ENCODE assay signal across 11 cellular contexts in genomic region chr13:82593239-82593638, GRCh38.
"Had no signal": no experiment of that assay in that cellular context is flagged by ENCODE, and none has a peak within 500 bp of the region (broad histone marks: within the 10 kb centered on the region; RNA-seq: fewer than 3 reads in every experiment).

No MANE protein-coding gene starts in this region.

- H2AFZ ChIP-seq: GM23248, GM23338 had no signal

- H3K9me3 ChIP-seq: HAP-1 had no signal

- H3K36me3 ChIP-seq: HAP-1 had no signal

- H3K27ac ChIP-seq: GM23248 had no signal

- H3K4me3 ChIP-seq: GM23248, GM23338, HAP-1 had no signal

- H3K4me1 ChIP-seq: HAP-1 had no signal

- DNase-seq: GM23248, GOT3, H7, H9, HCEC 1CT, HFFc6 had no signal

- ATAC-seq: GM23338, HCT116 had no signal

- FAIRE-seq: H1, H54 had no signal

- H3K9ac ChIP-seq: GM23248 had no signal

- H3K4me2 ChIP-seq: GM23338 had no signal
